Comparison of ENCODE assay signal across 16 cellular contexts in genomic region chr1:24862775-24863483, GRCh38.
"Had no signal": no experiment of that assay in that cellular context is flagged by ENCODE, and none has a peak within 500 bp of the region (broad histone marks: within the 10 kb centered on the region; RNA-seq: fewer than 3 reads in every experiment).

No MANE protein-coding gene starts in this region.

- H3K4me3 ChIP-seq: body of pancreas, gastroesophageal sphincter, SJCRH30, thyroid gland had no signal

- H2AFZ ChIP-seq: parathyroid adenoma had no signal

- H3K36me3 ChIP-seq: gastroesophageal sphincter, SJCRH30, thyroid gland had no signal

- H3K9ac ChIP-seq: parathyroid adenoma had no signal

- H3K9me3 Mint-ChIP-seq: activated naive CD4-positive, alpha-beta T cell treated with anti-CD3 and anti-CD28 coated beads, Interleukin-2, amount 10 ng/mL, durations not matched to agents 7 days and 5 days; activated T-helper 2 cell treated with anti-CD3 and anti-CD28 coated beads, Interferon-gamma antibody, Interleukin-2, Interleukin-4, amounts not matched to agents 10 μg/mL and 5 μg/mL and 100 μg/mL, durations not matched to agents 14 hours and 24 hours and 36 hours; dendritic cell treated with granulocyte-macrophage colony-stimulating factor and Interleukin-4, amounts not matched to agents 40 ng/mL and 50 ng/mL, for 4 days; naive thymus-derived CD8-positive, alpha-beta T cell; T-helper 2 cell treated with Interferon-gamma antibody and Interleukin-4, amounts not matched to agents 5 μg/mL and 100 μg/mL, for 36 hours had no signal

- H3K27me3 ChIP-seq: thyroid gland had no signal

- H3K9me3 ChIP-seq: body of pancreas, gastroesophageal sphincter, SJCRH30, thyroid gland had no signal

- ATAC-seq: body of pancreas; gastroesophageal sphincter; naive thymus-derived CD8-positive, alpha-beta T cell had no signal

- H3K27me3 Mint-ChIP-seq: naive thymus-derived CD8-positive, alpha-beta T cell had no signal

- DNase-seq: activated CD4-positive, alpha-beta T cell treated with anti-CD3 and anti-CD28 coated beads, Interleukin-2, amount 50 U/mL, for 4 hours; activated CD4-positive, CD25-positive, alpha-beta regulatory T cell treated with anti-CD3 and anti-CD28 coated beads, Interleukin-2, amount 50 U/mL, for 72 hours; activated naive CD4-positive, alpha-beta T cell treated with anti-CD3 and anti-CD28 coated beads, Interleukin-2, amount 10 ng/mL, durations not matched to agents 7 days and 5 days; activated T-cell treated with anti-CD3 and anti-CD28 coated beads for 4 hours; amniotic stem cell; body of pancreas; central memory CD4-positive, alpha-beta T cell; naive thymus-derived CD8-positive, alpha-beta T cell; SW 1271 had no signal

- H3K27ac ChIP-seq: body of pancreas, gastroesophageal sphincter, parathyroid adenoma, SJCRH30, thyroid gland had no signal

- H3K4me3 Mint-ChIP-seq: activated naive CD4-positive, alpha-beta T cell treated with anti-CD3 and anti-CD28 coated beads, Interleukin-2, amount 10 ng/mL, durations not matched to agents 7 days and 5 days; dendritic cell treated with granulocyte-macrophage colony-stimulating factor and Interleukin-4, amounts not matched to agents 40 ng/mL and 50 ng/mL, for 4 days; naive thymus-derived CD8-positive, alpha-beta T cell; T-helper 2 cell treated with Interferon-gamma antibody and Interleukin-4, amounts not matched to agents 5 μg/mL and 100 μg/mL, for 36 hours had no signal

- H3K36me3 Mint-ChIP-seq: activated naive CD4-positive, alpha-beta T cell treated with anti-CD3 and anti-CD28 coated beads, Interleukin-2, amount 10 ng/mL, durations not matched to agents 7 days and 5 days; naive thymus-derived CD8-positive, alpha-beta T cell had no signal

- H3K4me1 ChIP-seq: body of pancreas, gastroesophageal sphincter had no signal

- H3K27ac Mint-ChIP-seq: activated naive CD4-positive, alpha-beta T cell treated with anti-CD3 and anti-CD28 coated beads, Interleukin-2, amount 10 ng/mL, durations not matched to agents 7 days and 5 days; activated T-helper 2 cell treated with anti-CD3 and anti-CD28 coated beads, Interferon-gamma antibody, Interleukin-2, Interleukin-4, amounts not matched to agents 10 μg/mL and 5 μg/mL and 100 μg/mL, durations not matched to agents 14 hours and 24 hours and 36 hours; dendritic cell treated with granulocyte-macrophage colony-stimulating factor and Interleukin-4, amounts not matched to agents 40 ng/mL and 50 ng/mL, for 4 days; T-helper 2 cell treated with Interferon-gamma antibody and Interleukin-4, amounts not matched to agents 5 μg/mL and 100 μg/mL, for 36 hours had no signal

- H3K4me1 Mint-ChIP-seq: activated naive CD4-positive, alpha-beta T cell treated with anti-CD3 and anti-CD28 coated beads, Interleukin-2, amount 10 ng/mL, durations not matched to agents 7 days and 5 days had no signal
